19 cellular contexts compared by ENCODE assay signal in the genomic region with DNA sequence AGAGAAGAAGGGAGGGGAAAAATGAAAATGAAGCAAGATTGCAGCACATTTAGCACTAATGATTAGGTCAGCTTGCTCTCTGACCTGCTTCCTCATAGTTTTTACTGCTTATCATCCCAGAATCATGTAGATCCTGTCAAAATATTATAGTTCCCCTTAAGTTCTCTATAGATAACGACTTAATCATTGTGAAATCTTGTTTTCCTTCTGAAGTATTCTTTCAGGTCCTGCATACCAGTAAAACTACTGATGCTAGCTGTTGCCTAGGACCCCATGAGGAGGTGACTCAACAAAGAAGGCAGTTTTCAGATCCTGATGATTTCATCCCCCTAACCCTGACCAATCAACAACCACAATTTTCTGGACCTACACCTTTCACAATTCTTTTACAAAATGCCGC.
"Had no signal": no experiment of that assay in that cellular context is flagged by ENCODE, and none has a peak within 500 bp of the region (broad histone marks: within the 10 kb centered on the region; RNA-seq: fewer than 3 reads in every experiment).

No MANE protein-coding gene starts in this region.

- H3K9me3 ChIP-seq: neutrophil had no signal

- H3K4me1 Mint-ChIP-seq: activated B cell treated with CpG ODN at 0.5 μM for 24 hours; activated CD4-positive, alpha-beta T cell treated with anti-CD3 and anti-CD28 coated beads, Interleukin-2, amount 10 ng/mL, durations not matched to agents 24 days and 14 days; endodermal cell; naive thymus-derived CD8-positive, alpha-beta T cell had no signal

- H3K27me3 Mint-ChIP-seq: activated B cell treated with CpG ODN at 0.5 μM for 24 hours; activated CD4-positive, alpha-beta T cell treated with anti-CD3 and anti-CD28 coated beads, Interleukin-2, amount 10 ng/mL, durations not matched to agents 24 days and 14 days; naive thymus-derived CD8-positive, alpha-beta T cell had no signal

- H3K27me3 ChIP-seq: brain microvascular endothelial cell, neutrophil had no signal

- H3K9me3 Mint-ChIP-seq: activated CD4-positive, alpha-beta T cell treated with anti-CD3 and anti-CD28 coated beads, Interleukin-2, amount 10 ng/mL, durations not matched to agents 24 days and 14 days; endodermal cell had no signal

- H3K27ac ChIP-seq: brain microvascular endothelial cell, left ventricle myocardium inferior, neutrophil had no signal

- H3K4me1 ChIP-seq: left ventricle myocardium inferior had no signal

- H3K36me3 ChIP-seq: brain microvascular endothelial cell, left ventricle myocardium inferior, neutrophil had no signal

- ATAC-seq: activated CD8-positive, alpha-beta T cell treated with anti-CD3 and anti-CD28 coated beads, Interleukin-2, amount 10 ng/mL, durations not matched to agents 7 days and 5 days; activated naive CD4-positive, alpha-beta T cell treated with anti-CD3 and anti-CD28 coated beads, Interleukin-2, amount 50 U/mL, for 72 hours; naive thymus-derived CD8-positive, alpha-beta T cell; stimulated activated effector memory CD8-positive, alpha-beta T cell treated with anti-CD3 and anti-CD28 coated beads, Interleukin-12 subunit alpha, Interleukin-12 subunit beta, amount 100 ng/mL, for 72 hours had no signal

- DNase-seq: activated B cell treated with CpG ODN at 0.5 μM for 24 hours; activated CD4-positive, alpha-beta T cell treated with anti-CD3 and anti-CD28 coated beads, Interleukin-2, amount 10 ng/mL, durations not matched to agents 24 days and 14 days; activated CD8-positive, alpha-beta memory T cell treated with anti-CD3 and anti-CD28 coated beads, Interleukin-2, amount 50 U/mL, for 4 hours; activated CD8-positive, alpha-beta T cell treated with anti-CD3 and anti-CD28 coated beads, Interleukin-2, amount 10 ng/mL, durations not matched to agents 7 days and 5 days; activated effector memory CD4-positive, alpha-beta T cell treated with anti-CD3 and anti-CD28 coated beads, Interleukin-2, amount 50 U/mL, for 16 hours; activated T-cell treated with anti-CD3 and anti-CD28 coated beads, Interleukin-2, amount 50 U/mL, for 48 hours; amniotic stem cell; brain microvascular endothelial cell; cerebellar nuclear complex; endodermal cell; erythroblast; kidney; left ventricle myocardium inferior; naive thymus-derived CD8-positive, alpha-beta T cell; stimulated activated CD4-positive, alpha-beta T cell treated with anti-CD3 and anti-CD28 coated beads, Interleukin-12 subunit alpha, Interleukin-12 subunit beta, amount 100 ng/mL, for 4 hours; stimulated activated CD4-positive, alpha-beta T cell treated with anti-CD3 and anti-CD28 coated beads, Interleukin-2, amount 100 ng/mL, for 24 hours had no signal

- H3K36me3 Mint-ChIP-seq: activated naive CD4-positive, alpha-beta T cell treated with anti-CD3 and anti-CD28 coated beads, Interleukin-2, amount 50 U/mL, for 72 hours; naive thymus-derived CD8-positive, alpha-beta T cell; stimulated activated effector memory CD8-positive, alpha-beta T cell treated with anti-CD3 and anti-CD28 coated beads, Interleukin-12 subunit alpha, Interleukin-12 subunit beta, amount 100 ng/mL, for 72 hours had no signal

- H3K4me3 Mint-ChIP-seq: activated B cell treated with CpG ODN at 0.5 μM for 24 hours; activated CD4-positive, alpha-beta T cell treated with anti-CD3 and anti-CD28 coated beads, Interleukin-2, amount 10 ng/mL, durations not matched to agents 24 days and 14 days; activated CD8-positive, alpha-beta T cell treated with anti-CD3 and anti-CD28 coated beads, Interleukin-2, amount 10 ng/mL, durations not matched to agents 7 days and 5 days; endodermal cell; naive thymus-derived CD8-positive, alpha-beta T cell; stimulated activated effector memory CD8-positive, alpha-beta T cell treated with anti-CD3 and anti-CD28 coated beads, Interleukin-12 subunit alpha, Interleukin-12 subunit beta, amount 100 ng/mL, for 72 hours had no signal

- H3K27ac Mint-ChIP-seq: activated B cell treated with CpG ODN at 0.5 μM for 24 hours; activated CD4-positive, alpha-beta T cell treated with anti-CD3 and anti-CD28 coated beads, Interleukin-2, amount 10 ng/mL, durations not matched to agents 24 days and 14 days; activated CD8-positive, alpha-beta T cell treated with anti-CD3 and anti-CD28 coated beads, Interleukin-2, amount 10 ng/mL, durations not matched to agents 7 days and 5 days; activated naive CD4-positive, alpha-beta T cell treated with anti-CD3 and anti-CD28 coated beads, Interleukin-2, amount 50 U/mL, for 72 hours; endodermal cell; naive thymus-derived CD8-positive, alpha-beta T cell; stimulated activated effector memory CD8-positive, alpha-beta T cell treated with anti-CD3 and anti-CD28 coated beads, Interleukin-12 subunit alpha, Interleukin-12 subunit beta, amount 100 ng/mL, for 72 hours had no signal

- H3K4me3 ChIP-seq: left ventricle myocardium inferior had no signal
